In the genomic region with DNA sequence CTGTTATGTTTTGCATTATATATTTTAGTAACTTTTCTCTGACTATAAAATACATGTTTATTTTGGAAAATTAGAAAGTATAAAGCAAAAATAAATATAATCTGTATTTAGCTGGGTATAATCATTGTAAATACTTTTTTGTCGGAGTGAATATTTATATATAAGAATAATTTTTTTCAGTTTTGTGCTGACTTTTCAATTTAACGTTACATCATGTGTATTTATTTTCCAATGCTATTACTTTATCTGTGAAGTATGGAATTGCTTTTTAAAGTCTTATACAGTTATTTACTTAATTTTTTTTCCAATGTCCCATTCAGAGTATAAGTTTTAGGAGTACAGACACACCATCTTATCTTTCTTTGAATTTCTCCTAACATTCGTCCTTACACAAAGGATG, we compare ENCODE assay signal across 1 cellular context.
TF ChIP-seq lines count a peak whose summit lies in the region.

No MANE protein-coding gene starts in this region.

TF ChIP-seq in K562, 482 proteins besides CTCF, POLR2A, EP300 and RAD21:
- no peak for TF ChIP-seq SIRT6 (IDR thresholded peaks at IDR 0.05; ENCODE audit: low read depth, low read length)
- TF ChIP-seq PML (IDR thresholded peaks at IDR 0.05; ENCODE audit: low read length): no peak
- no peak for TF ChIP-seq ARHGAP35 (IDR thresholded peaks at IDR 0.05; ENCODE audit: partially characterized antibody)
- TF ChIP-seq LEF1 (IDR thresholded peaks at IDR 0.05): no peak
- TF ChIP-seq, protein P1, sequence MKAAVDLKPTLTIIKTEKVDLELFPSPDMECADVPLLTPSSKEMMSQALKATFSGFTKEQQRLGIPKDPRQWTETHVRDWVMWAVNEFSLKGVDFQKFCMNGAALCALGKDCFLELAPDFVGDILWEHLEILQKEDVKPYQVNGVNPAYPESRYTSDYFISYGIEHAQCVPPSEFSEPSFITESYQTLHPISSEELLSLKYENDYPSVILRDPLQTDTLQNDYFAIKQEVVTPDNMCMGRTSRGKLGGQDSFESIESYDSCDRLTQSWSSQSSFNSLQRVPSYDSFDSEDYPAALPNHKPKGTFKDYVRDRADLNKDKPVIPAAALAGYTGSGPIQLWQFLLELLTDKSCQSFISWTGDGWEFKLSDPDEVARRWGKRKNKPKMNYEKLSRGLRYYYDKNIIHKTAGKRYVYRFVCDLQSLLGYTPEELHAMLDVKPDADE (conservative IDR thresholded peaks at IDR 0.05; ENCODE audit: control insufficient read depth, low read depth, low read length): no peak
- TF ChIP-seq RBBP5 (IDR thresholded peaks at IDR 0.05; ENCODE audit: borderline replicate concordance, insufficient read depth, low read length, poor library complexity, severe bottlenecking): no peak
- TF ChIP-seq ZNF79 (CRISPR knock-in tag; IDR thresholded peaks at IDR 0.05; ENCODE audit: low read depth): no peak
- no peak for TF ChIP-seq HNRNPUL1 (IDR thresholded peaks at IDR 0.05; ENCODE audit: low read length)
- TF ChIP-seq ZNF778 (CRISPR knock-in tag; IDR thresholded peaks at IDR 0.05): no peak
- TF ChIP-seq, protein P2, sequence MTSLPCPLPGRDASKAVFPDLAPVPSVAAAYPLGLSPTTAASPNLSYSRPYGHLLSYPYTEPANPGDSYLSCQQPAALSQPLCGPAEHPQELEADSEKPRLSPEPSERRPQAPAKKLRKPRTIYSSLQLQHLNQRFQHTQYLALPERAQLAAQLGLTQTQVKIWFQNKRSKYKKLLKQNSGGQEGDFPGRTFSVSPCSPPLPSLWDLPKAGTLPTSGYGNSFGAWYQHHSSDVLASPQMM (CRISPR knock-in tag; IDR thresholded peaks at IDR 0.05): no peak
- TF ChIP-seq RBM39 (optimal IDR thresholded peaks at IDR 0.05; ENCODE audit: low read depth, low read length): no peak
- TF ChIP-seq ZKSCAN8 (CRISPR knock-in tag; IDR thresholded peaks at IDR 0.05): no peak
- peak; percentile 79 for TF ChIP-seq C11orf30 (IDR thresholded peaks at IDR 0.05; ENCODE audit: low read depth)
- TF ChIP-seq, protein P3, sequence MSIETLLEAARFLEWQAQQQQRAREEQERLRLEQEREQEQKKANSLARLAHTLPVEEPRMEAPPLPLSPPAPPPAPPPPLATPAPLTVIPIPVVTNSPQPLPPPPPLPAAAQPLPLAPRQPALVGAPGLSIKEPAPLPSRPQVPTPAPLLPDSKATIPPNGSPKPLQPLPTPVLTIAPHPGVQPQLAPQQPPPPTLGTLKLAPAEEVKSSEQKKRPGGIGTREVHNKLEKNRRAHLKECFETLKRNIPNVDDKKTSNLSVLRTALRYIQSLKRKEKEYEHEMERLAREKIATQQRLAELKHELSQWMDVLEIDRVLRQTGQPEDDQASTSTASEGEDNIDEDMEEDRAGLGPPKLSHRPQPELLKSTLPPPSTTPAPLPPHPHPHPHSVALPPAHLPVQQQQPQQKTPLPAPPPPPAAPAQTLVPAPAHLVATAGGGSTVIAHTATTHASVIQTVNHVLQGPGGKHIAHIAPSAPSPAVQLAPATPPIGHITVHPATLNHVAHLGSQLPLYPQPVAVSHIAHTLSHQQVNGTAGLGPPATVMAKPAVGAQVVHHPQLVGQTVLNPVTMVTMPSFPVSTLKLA (conservative IDR thresholded peaks at IDR 0.05): no peak
- TF ChIP-seq GATAD2A (IDR thresholded peaks at IDR 0.05): no peak
- TF ChIP-seq MAFK (IDR thresholded peaks at IDR 0.05; ENCODE audit: low read length): peak; percentile 42; the same call in 1 of the 2 replicates
- TF ChIP-seq DIDO1 (tag; IDR thresholded peaks at IDR 0.05; ENCODE audit: low read depth): no peak
- no peak for TF ChIP-seq BRF1 (IDR thresholded peaks at IDR 0.05; ENCODE audit: borderline replicate concordance, extremely low read depth, insufficient read length)
- TF ChIP-seq, protein P4, sequence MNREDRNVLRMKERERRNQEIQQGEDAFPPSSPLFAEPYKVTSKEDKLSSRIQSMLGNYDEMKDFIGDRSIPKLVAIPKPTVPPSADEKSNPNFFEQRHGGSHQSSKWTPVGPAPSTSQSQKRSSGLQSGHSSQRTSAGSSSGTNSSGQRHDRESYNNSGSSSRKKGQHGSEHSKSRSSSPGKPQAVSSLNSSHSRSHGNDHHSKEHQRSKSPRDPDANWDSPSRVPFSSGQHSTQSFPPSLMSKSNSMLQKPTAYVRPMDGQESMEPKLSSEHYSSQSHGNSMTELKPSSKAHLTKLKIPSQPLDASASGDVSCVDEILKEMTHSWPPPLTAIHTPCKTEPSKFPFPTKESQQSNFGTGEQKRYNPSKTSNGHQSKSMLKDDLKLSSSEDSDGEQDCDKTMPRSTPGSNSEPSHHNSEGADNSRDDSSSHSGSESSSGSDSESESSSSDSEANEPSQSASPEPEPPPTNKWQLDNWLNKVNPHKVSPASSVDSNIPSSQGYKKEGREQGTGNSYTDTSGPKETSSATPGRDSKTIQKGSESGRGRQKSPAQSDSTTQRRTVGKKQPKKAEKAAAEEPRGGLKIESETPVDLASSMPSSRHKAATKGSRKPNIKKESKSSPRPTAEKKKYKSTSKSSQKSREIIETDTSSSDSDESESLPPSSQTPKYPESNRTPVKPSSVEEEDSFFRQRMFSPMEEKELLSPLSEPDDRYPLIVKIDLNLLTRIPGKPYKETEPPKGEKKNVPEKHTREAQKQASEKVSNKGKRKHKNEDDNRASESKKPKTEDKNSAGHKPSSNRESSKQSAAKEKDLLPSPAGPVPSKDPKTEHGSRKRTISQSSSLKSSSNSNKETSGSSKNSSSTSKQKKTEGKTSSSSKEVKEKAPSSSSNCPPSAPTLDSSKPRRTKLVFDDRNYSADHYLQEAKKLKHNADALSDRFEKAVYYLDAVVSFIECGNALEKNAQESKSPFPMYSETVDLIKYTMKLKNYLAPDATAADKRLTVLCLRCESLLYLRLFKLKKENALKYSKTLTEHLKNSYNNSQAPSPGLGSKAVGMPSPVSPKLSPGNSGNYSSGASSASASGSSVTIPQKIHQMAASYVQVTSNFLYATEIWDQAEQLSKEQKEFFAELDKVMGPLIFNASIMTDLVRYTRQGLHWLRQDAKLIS (CRISPR knock-in tag; IDR thresholded peaks at IDR 0.05): no peak
- peak; percentile 92 for TF ChIP-seq ZNF316 (IDR thresholded peaks at IDR 0.05)
- no peak for TF ChIP-seq ZNF444 (CRISPR knock-in tag; IDR thresholded peaks at IDR 0.05)
- TF ChIP-seq, protein P5, sequence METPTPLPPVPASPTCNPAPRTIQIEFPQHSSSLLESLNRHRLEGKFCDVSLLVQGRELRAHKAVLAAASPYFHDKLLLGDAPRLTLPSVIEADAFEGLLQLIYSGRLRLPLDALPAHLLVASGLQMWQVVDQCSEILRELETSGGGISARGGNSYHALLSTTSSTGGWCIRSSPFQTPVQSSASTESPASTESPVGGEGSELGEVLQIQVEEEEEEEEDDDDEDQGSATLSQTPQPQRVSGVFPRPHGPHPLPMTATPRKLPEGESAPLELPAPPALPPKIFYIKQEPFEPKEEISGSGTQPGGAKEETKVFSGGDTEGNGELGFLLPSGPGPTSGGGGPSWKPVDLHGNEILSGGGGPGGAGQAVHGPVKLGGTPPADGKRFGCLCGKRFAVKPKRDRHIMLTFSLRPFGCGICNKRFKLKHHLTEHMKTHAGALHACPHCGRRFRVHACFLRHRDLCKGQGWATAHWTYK (CRISPR knock-in tag; IDR thresholded peaks at IDR 0.05): no peak
- TF ChIP-seq TEAD4 (IDR thresholded peaks at IDR 0.05; ENCODE audit: low read length): no peak
- no peak for TF ChIP-seq TEAD4 (CRISPR knock-in tag; IDR thresholded peaks at IDR 0.05; ENCODE audit: borderline replicate concordance)
- no peak for TF ChIP-seq ESRRB (CRISPR knock-in tag; IDR thresholded peaks at IDR 0.05; ENCODE audit: borderline replicate concordance)
- TF ChIP-seq RB1 (IDR thresholded peaks at IDR 0.05; ENCODE audit: low read depth): no peak
- no peak for TF ChIP-seq ZNF197 (CRISPR knock-in tag; IDR thresholded peaks at IDR 0.05; ENCODE audit: low read depth)
- TF ChIP-seq, protein P6, sequence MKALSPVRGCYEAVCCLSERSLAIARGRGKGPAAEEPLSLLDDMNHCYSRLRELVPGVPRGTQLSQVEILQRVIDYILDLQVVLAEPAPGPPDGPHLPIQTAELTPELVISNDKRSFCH (CRISPR knock-in tag; IDR thresholded peaks at IDR 0.05): no peak
- TF ChIP-seq, protein P6 (tag; IDR thresholded peaks at IDR 0.05): no peak
